13 cellular contexts compared by ENCODE assay signal in genomic region chr5:60332244-60333018, GRCh38.
DNase-seq lines count a peak whose midpoint lies in the region; ATAC-seq, FAIRE-seq and TF ChIP-seq lines count a peak whose summit lies in the region.
"Had no signal": no experiment of that assay in that cellular context is flagged by ENCODE, and none has a peak within 500 bp of the region (broad histone marks: within the 10 kb centered on the region; RNA-seq: fewer than 3 reads in every experiment).

No MANE protein-coding gene starts in this region.

- no peaks in the 10 kb centered on the region for H3K9me3 ChIP-seq in keratinocyte (ENCODE audit: control insufficient read depth, low read depth, low read length)
- peaks cover 10% of the 10 kb centered on the region for H3K9me3 ChIP-seq in left ventricle myocardium inferior (replicated peaks)
- H3K9me3 ChIP-seq in effector memory CD4-positive, alpha-beta T cell (ENCODE audit: control insufficient read depth, low read length) = peaks cover 4% of the 10 kb centered on the region
- H3K9me3 ChIP-seq: prostate gland had no signal

- POLR2A ChIA-PET in activated CD4-positive, alpha-beta T cell treated with anti-CD3 and anti-CD28 coated beads for 36 hours (lab: Charles Lee) = no interaction called here

- no peak overlapping the region for H2AFZ ChIP-seq in keratinocyte (ENCODE audit: control insufficient read depth, low read length)

- dilution Hi-C loops in keratinocyte (cut with MboI; ENCODE audit: extremely low pct_ligation_motif_present, low sequenced_read_pairs) = no loop called here

- ATAC-seq in GM18517 (IDR thresholded peaks at IDR 0.05; ENCODE audit: unreplicated experiment) = peak; percentile 85
- ATAC-seq in HG02884 (IDR thresholded peaks at IDR 0.05; ENCODE audit: unreplicated experiment) = peak; percentile 84
- ATAC-seq in activated CD4-positive, alpha-beta T cell treated with anti-CD3 and anti-CD28 coated beads for 36 hours = no peak
- ATAC-seq: left cardiac atrium had no signal

- H3K27ac ChIP-seq in keratinocyte (ENCODE audit: control insufficient read depth, insufficient read depth, low read length) = peak overlapping the region; percentile 70
- H3K27ac ChIP-seq in left ventricle myocardium inferior (replicated peaks) = no peak overlapping the region
- H3K27ac ChIP-seq in effector memory CD4-positive, alpha-beta T cell (ENCODE audit: insufficient read depth, low read length, poor library complexity, severe bottlenecking) = no peak overlapping the region
- H3K27ac ChIP-seq: prostate gland had no signal

- peak; percentile 29 for FAIRE-seq in keratinocyte (lab: Jason Lieb, UNC)

- H3K9ac ChIP-seq in keratinocyte (ENCODE audit: control insufficient read depth, extremely low read depth, insufficient read depth, low read length) = peak overlapping the region; percentile 50

- H3K4me2 ChIP-seq in keratinocyte (ENCODE audit: control insufficient read depth, extremely low read depth, insufficient read depth, low read depth, low read length) = peak overlapping the region; percentile 60

- CTCF ChIA-PET in activated CD4-positive, alpha-beta T cell treated with anti-CD3 and anti-CD28 coated beads for 36 hours (lab: Charles Lee) = interaction anchor here (0.6 to 0.7 kb wide), 3 partner anchors 61 to 468 kb away, joined by 4 read pairs; no protein-coding TSS in a partner anchor

- H3K9me1 ChIP-seq in keratinocyte (ENCODE audit: control insufficient read depth, extremely low read depth, insufficient read depth, low read length) = no peaks in the 10 kb centered on the region

- intact Hi-C loops in left ventricle myocardium inferior (cut with micrococcal nuclease) = no loop called here
- intact Hi-C loops in activated CD4-positive, alpha-beta T cell treated with anti-CD3 and anti-CD28 coated beads for 36 hours (cut with DNase I, micrococcal nuclease) = no loop called here

- H3K79me2 ChIP-seq in keratinocyte (ENCODE audit: control insufficient read depth, insufficient read depth, low read length) = no peaks in the 10 kb centered on the region

- H3K4me1 ChIP-seq in keratinocyte (ENCODE audit: control insufficient read depth, extremely low read depth, insufficient read depth, low read length) (peaks cover 18% of the 10 kb centered on the region), left ventricle myocardium inferior (no peaks in the 10 kb centered on the region)
- H3K4me1 ChIP-seq in effector memory CD4-positive, alpha-beta T cell (ENCODE audit: control insufficient read depth, insufficient read depth, low read length, poor library complexity, severe bottlenecking) = no peaks in the 10 kb centered on the region
- H3K4me1 ChIP-seq: prostate gland had no signal

- H3K4me3 Mint-ChIP-seq in activated CD4-positive, alpha-beta T cell treated with anti-CD3 and anti-CD28 coated beads for 36 hours = no peak overlapping the region
- H3K4me3 Mint-ChIP-seq: activated B cell treated with CpG ODN at 0.5 μM for 24 hours had no signal

- no peaks in the 10 kb centered on the region for H3K27me3 Mint-ChIP-seq in activated CD4-positive, alpha-beta T cell treated with anti-CD3 and anti-CD28 coated beads for 36 hours
- H3K27me3 Mint-ChIP-seq: activated B cell treated with CpG ODN at 0.5 μM for 24 hours had no signal

- H3K4me1 Mint-ChIP-seq in activated CD4-positive, alpha-beta T cell treated with anti-CD3 and anti-CD28 coated beads for 36 hours = no peaks in the 10 kb centered on the region
- H3K4me1 Mint-ChIP-seq: activated B cell treated with CpG ODN at 0.5 μM for 24 hours had no signal

- no peaks in the 10 kb centered on the region for H3K27me3 ChIP-seq in keratinocyte (ENCODE audit: control insufficient read depth, extremely low read depth, insufficient read depth, low read length)
- no peaks in the 10 kb centered on the region for H3K27me3 ChIP-seq in left ventricle myocardium inferior (ENCODE audit: low read depth)
- no peaks in the 10 kb centered on the region for H3K27me3 ChIP-seq in effector memory CD4-positive, alpha-beta T cell (replicated peaks; ENCODE audit: control insufficient read depth, insufficient read depth, low read length, poor library complexity, severe bottlenecking)

- H3K27ac Mint-ChIP-seq in activated CD4-positive, alpha-beta T cell treated with anti-CD3 and anti-CD28 coated beads for 36 hours = no peak overlapping the region
- H3K27ac Mint-ChIP-seq: activated B cell treated with CpG ODN at 0.5 μM for 24 hours had no signal

- H3K9me3 Mint-ChIP-seq in activated CD4-positive, alpha-beta T cell treated with anti-CD3 and anti-CD28 coated beads for 36 hours (ENCODE audit: low read depth) = peaks cover 2% of the 10 kb centered on the region

- DNase-seq in OCI-M1 (lab: John Stamatoyannopoulos, UW) (peak; percentile 43), keratinocyte (ENCODE audit: low read depth, low spot score) (peak; percentile 49), left ventricle myocardium inferior (no peak), NCI-H345 treated with DMSO at 0.1 percent for 48 hours (lab: John Stamatoyannopoulos, UW; ENCODE audit: unreplicated experiment) (no peak)
- no peak for DNase-seq in effector memory CD4-positive, alpha-beta T cell
- no peak for DNase-seq in activated CD4-positive, alpha-beta T cell treated with anti-CD3 and anti-CD28 coated beads for 36 hours
- DNase-seq: activated B cell treated with CpG ODN at 0.5 μM for 24 hours; activated naive CD4-positive, alpha-beta T cell treated with Interleukin-2 at 50 U/mL for 16 hours; left cardiac atrium; NK-92 treated with Interleukin-12 subunit alpha and Interleukin-12 subunit beta, amount 100 ng/mL, for 24 hours had no signal

- H3K36me3 ChIP-seq in keratinocyte (ENCODE audit: control insufficient read depth in 2 of 2, extremely low read depth in 1 of 2, insufficient read depth in 2 of 2, low read length in 2 of 2) = no peaks in the 10 kb centered on the region
- H3K36me3 ChIP-seq in left ventricle myocardium inferior = no peaks in the 10 kb centered on the region
- H3K36me3 ChIP-seq in effector memory CD4-positive, alpha-beta T cell (ENCODE audit: control insufficient read depth, insufficient read depth, low read length) = no peaks in the 10 kb centered on the region
- H3K36me3 ChIP-seq: prostate gland had no signal

- H3K36me3 Mint-ChIP-seq in activated CD4-positive, alpha-beta T cell treated with anti-CD3 and anti-CD28 coated beads for 36 hours (ENCODE audit: low read depth) = no peaks in the 10 kb centered on the region

- no peaks in the 10 kb centered on the region for H4K20me1 ChIP-seq in keratinocyte (ENCODE audit: control insufficient read depth, extremely low read depth, insufficient read depth, low read length)

- TF ChIP-seq CTCF in keratinocyte (optimal IDR thresholded peaks at IDR 0.05 in 1 of 3, IDR thresholded peaks at IDR 0.05 in 1 of 3, conservative IDR thresholded peaks at IDR 0.05 in 1 of 3; ENCODE audit: extremely low read depth in 1 of 3, insufficient read depth in 2 of 3, low read length in 3 of 3) (no peak), left ventricle myocardium inferior (IDR thresholded peaks at IDR 0.05; ENCODE audit: borderline replicate concordance) (no peak)

- H3K4me3 ChIP-seq in keratinocyte (ENCODE audit: control insufficient read depth in 2 of 3, extremely low read depth in 1 of 3, insufficient read depth in 2 of 3, low read depth in 1 of 3, low read length in 3 of 3) = no peak overlapping the region
- no peak overlapping the region for H3K4me3 ChIP-seq in left ventricle myocardium inferior
- no peak overlapping the region for H3K4me3 ChIP-seq in effector memory CD4-positive, alpha-beta T cell (ENCODE audit: insufficient read depth, low read depth, low read length, poor library complexity, severe bottlenecking)
- H3K4me3 ChIP-seq: prostate gland had no signal

Comparison
In these comparisons a context has a peak if more than half of its experiments do, and no peak if none do; other contexts are left out.
1. DNase-seq: peak in OCI-M1 (single experiment) and keratinocyte (single experiment); none in left ventricle myocardium inferior (single experiment), NCI-H345 treated with DMSO at 0.1 percent for 48 hours (single experiment), effector memory CD4-positive, alpha-beta T cell (0 of 3) and activated CD4-positive, alpha-beta T cell treated with anti-CD3 and anti-CD28 coated beads for 36 hours (single experiment).